29 cellular contexts compared by ENCODE assay signal in the genomic region with DNA sequence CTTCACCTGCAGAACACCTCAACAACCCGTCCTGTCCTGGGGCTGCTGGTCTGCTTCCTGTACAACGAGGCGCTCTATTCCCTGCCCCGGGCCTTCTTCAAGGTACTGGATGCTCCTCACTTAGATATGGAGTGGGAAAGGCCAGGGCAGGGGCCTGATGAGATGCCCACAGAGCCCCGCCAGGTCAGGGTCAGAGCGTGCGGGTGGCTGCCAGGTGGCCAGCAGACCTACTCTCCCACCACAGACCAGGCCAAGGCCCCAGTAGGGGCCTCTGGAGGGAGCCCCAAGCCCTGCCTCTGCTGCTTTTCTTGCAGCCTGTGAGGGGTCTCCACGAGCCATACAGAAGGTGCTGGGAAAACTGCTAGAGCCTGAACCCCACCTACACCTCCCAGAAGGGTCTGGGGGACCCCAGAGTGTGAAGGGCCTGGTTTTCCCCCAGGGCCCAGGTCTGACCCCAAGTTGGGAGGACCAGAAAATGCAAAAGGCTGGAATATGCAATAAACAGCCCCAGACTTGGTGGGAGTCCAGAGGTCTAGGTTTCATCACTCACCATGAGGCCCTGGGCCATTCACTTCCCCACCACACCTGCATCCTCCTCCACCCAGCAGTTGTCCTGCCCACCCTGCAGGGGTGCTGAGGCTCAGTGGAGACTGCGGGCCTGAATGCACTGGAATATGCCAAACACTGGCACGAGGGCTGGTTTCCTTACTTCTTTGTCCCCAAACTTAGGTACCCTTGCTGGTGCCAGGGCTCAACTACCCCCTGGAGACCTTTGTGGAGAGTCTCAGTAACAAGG. TPM values are rescaled to one million over a fixed set of nuclear protein-coding genes. Genes with fewer than 3 reads are reported as not detected.
"Had no signal": no experiment of that assay in that cellular context is flagged by ENCODE, and none has a peak within 500 bp of the region (broad histone marks: within the 10 kb centered on the region; RNA-seq: fewer than 3 reads in every experiment).

No MANE protein-coding gene starts in this region.

- H3K4me3 Mint-ChIP-seq: activated CD8-positive, alpha-beta memory T cell treated with anti-CD3 and anti-CD28 coated beads, Interleukin-2, amount 10 ng/mL, durations not matched to agents 7 days and 5 days; activated naive CD8-positive, alpha-beta T cell treated with anti-CD3 and anti-CD28 coated beads, Interleukin-2, amount 50 U/mL, for 24 hours; activated T-cell treated with anti-CD3 and anti-CD28 coated beads, Interleukin-2, amount 50 U/mL, for 24 hours; activated T-helper 1 cell treated with anti-CD3 and anti-CD28 coated beads, Interleukin-12 subunit alpha, Interleukin-12 subunit beta, Interleukin-2, Interleukin-4 antibody, amounts not matched to agents 30 ng/mL and 10 ng/mL and 1 ng/mL, durations not matched to agents 14 hours and 24 hours and 36 hours; T-helper 1 cell treated with Interleukin-12 subunit alpha and Interleukin-12 subunit beta and Interleukin-4 antibody, amounts not matched to agents 30 μg/mL and 1 μg/mL, for 36 hours; WTC11 had no signal

- H3K27ac ChIP-seq: ascending aorta, body of pancreas had no signal

- H3K9me3 Mint-ChIP-seq: activated naive CD4-positive, alpha-beta T cell treated with anti-CD3 and anti-CD28 coated beads, Interleukin-2, amount 50 U/mL, for 72 hours; activated naive CD8-positive, alpha-beta T cell treated with anti-CD3 and anti-CD28 coated beads, Interleukin-2, amount 50 U/mL, for 24 hours; activated T-cell treated with anti-CD3 and anti-CD28 coated beads, Interleukin-2, amount 50 U/mL, for 24 hours; activated T-helper 1 cell treated with anti-CD3 and anti-CD28 coated beads, Interleukin-12 subunit alpha, Interleukin-12 subunit beta, Interleukin-2, Interleukin-4 antibody, amounts not matched to agents 30 ng/mL and 10 ng/mL and 1 ng/mL, durations not matched to agents 14 hours and 24 hours and 36 hours; T-helper 1 cell treated with Interleukin-12 subunit alpha and Interleukin-12 subunit beta and Interleukin-4 antibody, amounts not matched to agents 30 μg/mL and 1 μg/mL, for 36 hours; WTC11 had no signal

- H3K4me1 Mint-ChIP-seq: activated CD8-positive, alpha-beta memory T cell treated with anti-CD3 and anti-CD28 coated beads, Interleukin-2, amount 10 ng/mL, durations not matched to agents 7 days and 5 days; activated naive CD8-positive, alpha-beta T cell treated with anti-CD3 and anti-CD28 coated beads, Interleukin-2, amount 50 U/mL, for 24 hours had no signal

- H3K36me3 Mint-ChIP-seq: activated naive CD4-positive, alpha-beta T cell treated with anti-CD3 and anti-CD28 coated beads, Interleukin-2, amount 50 U/mL, for 72 hours had no signal

- H3K4me3 ChIP-seq: ascending aorta, body of pancreas, MG63 had no signal

- ATAC-seq: activated CD8-positive, alpha-beta memory T cell treated with anti-CD3 and anti-CD28 coated beads, Interleukin-2, amount 10 ng/mL, durations not matched to agents 7 days and 5 days; activated naive CD4-positive, alpha-beta T cell treated with anti-CD3 and anti-CD28 coated beads, Interleukin-2, amount 50 U/mL, for 72 hours; activated naive CD8-positive, alpha-beta T cell treated with anti-CD3 and anti-CD28 coated beads, Interleukin-2, amount 50 U/mL, for 24 hours; body of pancreas; WTC11 had no signal

- H3K4me1 ChIP-seq: ascending aorta, body of pancreas had no signal

- H3K36me3 ChIP-seq: MG63 had no signal

- DNase-seq: activated CD4-positive, alpha-beta T cell treated with anti-CD3 and anti-CD28 coated beads for 48 hours; activated CD4-positive, alpha-beta T cell treated with anti-CD3 and anti-CD28 coated beads, Interleukin-2, amount 50 U/mL, for 48 hours; activated CD4-positive, CD25-positive, alpha-beta regulatory T cell treated with anti-CD3 and anti-CD28 coated beads, Interleukin-2, amount 50 U/mL, for 72 hours; activated CD8-positive, alpha-beta memory T cell treated with anti-CD3 and anti-CD28 coated beads, Interleukin-2, amount 10 ng/mL, durations not matched to agents 7 days and 5 days; activated effector memory CD4-positive, alpha-beta T cell treated with anti-CD3 and anti-CD28 coated beads, Interleukin-2, amount 50 U/mL, for 16 hours; activated naive CD4-positive, alpha-beta T cell treated with Interleukin-2 at 50 U/mL for 16 hours; activated naive CD8-positive, alpha-beta T cell treated with anti-CD3 and anti-CD28 coated beads, Interleukin-2, amount 50 U/mL, for 24 hours; activated T-cell treated with anti-CD3 and anti-CD28 coated beads, Interleukin-2, amount 50 U/mL, for 24 hours; amniotic stem cell; body of pancreas; MG63; MV-4-11; NCI-H1092 treated with DMSO at 0.1 percent for 48 hours; NCI-H1417 treated with DMSO at 0.1 percent for 48 hours; NCI-H1694; NCI-H2029; NCI-H2107; NCI-H345; NCI-H510A; NCI-H69; SHP77 treated with DMSO at 0.1 percent for 48 hours; T-helper 9 cell had no signal

- H3K9me3 ChIP-seq: ascending aorta, body of pancreas, MG63 had no signal

- H3K27me3 Mint-ChIP-seq: activated CD8-positive, alpha-beta memory T cell treated with anti-CD3 and anti-CD28 coated beads, Interleukin-2, amount 10 ng/mL, durations not matched to agents 7 days and 5 days; activated naive CD8-positive, alpha-beta T cell treated with anti-CD3 and anti-CD28 coated beads, Interleukin-2, amount 50 U/mL, for 24 hours; activated T-cell treated with anti-CD3 and anti-CD28 coated beads, Interleukin-2, amount 50 U/mL, for 24 hours had no signal

- H3K27me3 ChIP-seq: ascending aorta, body of pancreas, MG63 had no signal

- H3K27ac Mint-ChIP-seq: activated CD8-positive, alpha-beta memory T cell treated with anti-CD3 and anti-CD28 coated beads, Interleukin-2, amount 10 ng/mL, durations not matched to agents 7 days and 5 days; activated naive CD8-positive, alpha-beta T cell treated with anti-CD3 and anti-CD28 coated beads, Interleukin-2, amount 50 U/mL, for 24 hours; activated T-cell treated with anti-CD3 and anti-CD28 coated beads, Interleukin-2, amount 50 U/mL, for 24 hours; activated T-helper 1 cell treated with anti-CD3 and anti-CD28 coated beads, Interleukin-12 subunit alpha, Interleukin-12 subunit beta, Interleukin-2, Interleukin-4 antibody, amounts not matched to agents 30 ng/mL and 10 ng/mL and 1 ng/mL, durations not matched to agents 14 hours and 24 hours and 36 hours; T-helper 1 cell treated with Interleukin-12 subunit alpha and Interleukin-12 subunit beta and Interleukin-4 antibody, amounts not matched to agents 30 μg/mL and 1 μg/mL, for 36 hours; WTC11 had no signal

RNA-seq across cellular contexts. Expression of gene ACTN3, which starts 15.6 kb away (rescaled TPM):
- total RNA-seq: ascending aorta, body of pancreas, bronchial epithelial cell, SK-MEL-5 had no signal
